ENCODE assay signal across 7 cellular contexts in genomic region chr19:2648528-2648937, GRCh38. TPM values are rescaled to one million over a fixed set of nuclear protein-coding genes. Genes with fewer than 3 reads are reported as not detected.
DNase-seq lines count a peak whose midpoint lies in the region; ATAC-seq, FAIRE-seq and TF ChIP-seq lines count a peak whose summit lies in the region.

No MANE protein-coding gene starts in this region.

- H3K27me3 ChIP-seq in ascending aorta (no peaks in the 10 kb centered on the region), smooth muscle cell (ENCODE audit: low read depth) (no peaks in the 10 kb centered on the region)

- H4K20me1 ChIP-seq in smooth muscle cell (ENCODE audit: low read depth), result no peaks in the 10 kb centered on the region

- no peaks in the 10 kb centered on the region for H3K9me3 ChIP-seq in ascending aorta
- no peaks in the 10 kb centered on the region for H3K9me3 ChIP-seq in smooth muscle cell (replicated peaks; ENCODE audit: low read depth)

- ATAC-seq in HG03045 (IDR thresholded peaks at IDR 0.05; ENCODE audit: unreplicated experiment), result no peak

- no peaks in the 10 kb centered on the region for H3K79me2 ChIP-seq in smooth muscle cell (ENCODE audit: low read depth)

- no peak overlapping the region for H2AFZ ChIP-seq in smooth muscle cell (ENCODE audit: low read depth)

- no peak for TF ChIP-seq POLR2A in GM12892 (IDR thresholded peaks at IDR 0.05; ENCODE audit: low read depth, low read length)

- no peaks in the 10 kb centered on the region for H3K4me1 ChIP-seq in ascending aorta
- H3K4me1 ChIP-seq in smooth muscle cell (ENCODE audit: low read depth), result no peaks in the 10 kb centered on the region

- H3K36me3 ChIP-seq in ascending aorta, result no peaks in the 10 kb centered on the region
- H3K36me3 ChIP-seq in smooth muscle cell (ENCODE audit: low read depth), result no peaks in the 10 kb centered on the region

- WGBS in smooth muscle cell (ENCODE audit: low lambda C conversion rate), result 52% methylated on average over 4 of the region's 4 CpGs

- no peak overlapping the region for H3K27ac ChIP-seq in ascending aorta
- H3K27ac ChIP-seq in smooth muscle cell (ENCODE audit: low read depth), result no peak overlapping the region

- FAIRE-seq in GM12892 (lab: Jason Lieb, UNC), result peak; percentile 88

- intact Hi-C loops in ascending aorta (cut with DNase I), result loop anchor here (1.0 kb wide), 1 partner anchor 101 kb away; no protein-coding TSS in a partner anchor

- TF ChIP-seq CTCF in ascending aorta (IDR thresholded peaks at IDR 0.05), result peak; percentile 72 to 89 (median 83)
- peak; percentile 84 for TF ChIP-seq CTCF in smooth muscle cell (IDR thresholded peaks at IDR 0.05; ENCODE audit: borderline replicate concordance, insufficient read depth, poor library complexity, severe bottlenecking)

- H3K4me2 ChIP-seq in smooth muscle cell, result no peak overlapping the region

- H3K9ac ChIP-seq in smooth muscle cell (ENCODE audit: low read depth), result no peak overlapping the region

- H3K4me3 ChIP-seq in ascending aorta (no peak overlapping the region), smooth muscle cell (no peak overlapping the region)

- H3F3A ChIP-seq in smooth muscle cell (ENCODE audit: low read depth), result no peaks in the 10 kb centered on the region

- peak; percentile 73 for DNase-seq in GM12892 (ENCODE audit: insufficient read length)
- DNase-seq in NCI-H187 (lab: John Stamatoyannopoulos, UW), result peak; percentile 44 to 67
- DNase-seq in T-helper 22 cell (ENCODE audit: low read depth), result peak; percentile 20
- DNase-seq in ascending aorta (ENCODE audit: low spot score in 2 of 2), result peak in 1 of 2 donors; percentile 78
- peak; percentile 87 for DNase-seq in hepatic stellate cell (ENCODE audit: low spot score)
- peak; percentile 12 for DNase-seq in smooth muscle cell (lab: John Stamatoyannopoulos, UW; ENCODE audit: unreplicated experiment)

RNA-seq across cellular contexts. Expression of gene GNG7, which starts 54.0 kb away (rescaled TPM):
- polyA plus RNA-seq in GM12892 (2012; ENCODE audit: missing spikeins), result 7.9 TPM
- total RNA-seq in ascending aorta (0.96 TPM), smooth muscle cell (1.7 and 2.1 TPM in 2 replicates)
- 2.3 and 2.6 TPM in 2 replicates for polyA plus RNA-seq in smooth muscle cell
